ENCODE assay signal across 21 cellular contexts in the genomic region with DNA sequence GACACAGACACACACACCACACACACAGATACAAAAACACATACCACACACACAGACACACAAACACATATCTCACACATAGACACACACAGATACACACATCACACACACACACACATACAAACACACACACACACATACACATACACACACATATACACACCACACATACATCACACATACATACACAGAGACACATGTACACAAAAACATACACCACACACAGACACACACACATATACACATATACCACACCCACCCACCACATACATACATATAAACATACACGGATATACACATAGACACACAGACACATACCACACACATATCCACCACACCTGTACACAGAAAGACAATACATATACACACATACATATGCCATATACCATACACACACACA.
"Had no signal": no experiment of that assay in that cellular context is flagged by ENCODE, and none has a peak within 500 bp of the region (broad histone marks: within the 10 kb centered on the region; RNA-seq: fewer than 3 reads in every experiment).

No MANE protein-coding gene starts in this region.

- FAIRE-seq: endometrium, frontal cortex, pancreas had no signal

- H3K4me2 ChIP-seq: smooth muscle cell had no signal

- H3K9me3 ChIP-seq: heart left ventricle, mucosa of descending colon, pancreas, tibial artery, upper lobe of left lung, vagina had no signal

- H3K27ac Mint-ChIP-seq: natural killer cell, progenitor cell of endocrine pancreas had no signal

- H3K36me3 ChIP-seq: heart left ventricle, pancreas, tibial artery, upper lobe of left lung, vagina had no signal

- H3K36me3 Mint-ChIP-seq: natural killer cell had no signal

- H3K27ac ChIP-seq: coronary artery, dorsolateral prefrontal cortex, heart left ventricle, pancreas, tibial artery, upper lobe of left lung, vagina had no signal

- DNase-seq: dorsolateral prefrontal cortex; effector CD8-positive, alpha-beta T cell; heart left ventricle; hippocampal formation; left colon; mucosa of descending colon; natural killer cell; occipital lobe; pancreas; right cardiac atrium; stimulated activated CD4-positive, alpha-beta T cell treated with anti-CD3 and anti-CD28 coated beads, Interleukin-2, amount 100 ng/mL, for 48 hours; stimulated activated naive CD8-positive, alpha-beta T cell treated with anti-CD3 and anti-CD28 coated beads, Interleukin-15, Interleukin-2, amounts not matched to agents 100 U/mL and 50 U/mL, for 24 hours; tibial artery; upper lobe of left lung had no signal

- H3K4me3 Mint-ChIP-seq: natural killer cell had no signal

- ATAC-seq: esophagus mucosa; heart left ventricle; left colon; mucosa of descending colon; natural killer cell; pancreas; right cardiac atrium; stimulated activated naive CD8-positive, alpha-beta T cell treated with anti-CD3 and anti-CD28 coated beads, Interleukin-15, Interleukin-2, amounts not matched to agents 100 U/mL and 50 U/mL, for 24 hours had no signal

- H3K4me1 Mint-ChIP-seq: natural killer cell had no signal

- H3K9me3 Mint-ChIP-seq: natural killer cell had no signal

- H3K4me3 ChIP-seq: coronary artery, dorsolateral prefrontal cortex, heart left ventricle, mucosa of descending colon, pancreas, smooth muscle cell, tibial artery, upper lobe of left lung, vagina had no signal

- H3K4me1 ChIP-seq: heart left ventricle, pancreas, tibial artery, upper lobe of left lung, vagina had no signal

- H3K27me3 ChIP-seq: dorsolateral prefrontal cortex, pancreas, tibial artery, upper lobe of left lung, vagina had no signal
